8 cellular contexts compared by ENCODE assay signal in the genomic region with DNA sequence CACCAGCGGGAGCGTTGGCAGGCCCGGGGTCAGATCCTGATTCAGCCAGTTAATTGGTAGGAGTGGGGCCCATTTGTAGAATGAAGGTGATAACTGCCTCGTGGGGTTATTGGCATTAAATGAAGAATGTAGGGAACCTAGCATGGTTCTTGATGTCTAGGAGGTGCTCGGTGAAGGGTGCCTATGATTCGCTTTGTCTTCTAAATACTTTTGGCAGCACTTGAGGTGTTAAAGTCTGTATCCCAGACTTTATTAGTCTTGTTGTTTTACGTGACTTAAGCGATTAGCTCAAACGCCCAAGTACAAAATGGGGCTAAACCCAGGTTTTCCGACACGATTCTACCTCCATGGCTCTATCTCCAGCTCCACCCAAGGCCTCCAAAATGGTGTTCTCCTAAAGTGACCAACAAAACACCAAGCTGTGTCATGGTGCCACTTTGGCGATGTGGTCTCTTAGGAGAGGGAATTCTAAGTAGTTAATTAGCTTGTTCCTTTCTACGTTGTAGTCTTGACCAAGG. TPM values are rescaled to one million over a fixed set of nuclear protein-coding genes. Genes with fewer than 3 reads are reported as not detected.
DNase-seq lines count a peak whose midpoint lies in the region; ATAC-seq, FAIRE-seq and TF ChIP-seq lines count a peak whose summit lies in the region.

No MANE protein-coding gene starts in this region.

- H3K4me3 Mint-ChIP-seq in brain, result peak overlapping the region; percentile 83 to 96 (median 87)

- peak overlapping the region; percentile 76 to 99 (median 96) for H3K27ac Mint-ChIP-seq in brain

- FAIRE-seq in RCC 7860 (lab: Jason Lieb, UNC), result no peak

- ATAC-seq in left cardiac atrium, result no peak
- no peak for ATAC-seq in upper lobe of left lung (ENCODE audit: low FRiP score in 2 of 2)
- ATAC-seq in GM18867 (IDR thresholded peaks at IDR 0.05; ENCODE audit: unreplicated experiment), result no peak
- ATAC-seq in HG03045 (IDR thresholded peaks at IDR 0.05; ENCODE audit: unreplicated experiment), result no peak

- H3K4me1 ChIP-seq in cardiac muscle cell (ENCODE audit: low read depth) (peaks cover 14% of the 10 kb centered on the region), upper lobe of left lung (peaks cover 34 to 44% (median 35%) of the 10 kb centered on the region in 4 donors)

- TF ChIP-seq EP300 in upper lobe of left lung (IDR thresholded peaks at IDR 0.05), result no peak

- H3K4me1 Mint-ChIP-seq in brain, result peaks cover 68% of the 10 kb centered on the region

- peaks cover 0 to 9% (median 0%) of the 10 kb centered on the region in 5 experiments for H3K9me3 Mint-ChIP-seq in brain

- H3K4me3 ChIP-seq in cardiac muscle cell (peak overlapping the region; percentile 96), upper lobe of left lung (peak overlapping the region; percentile 61 to 87 (median 64))

- H3K27ac ChIP-seq in cardiac muscle cell, result peak overlapping the region; percentile 98
- H3K27ac ChIP-seq in upper lobe of left lung, result peak overlapping the region; percentile 96 to 99 (median 98)

- TF ChIP-seq CTCF in cardiac muscle cell (IDR thresholded peaks at IDR 0.05; ENCODE audit: low read depth, low read length) (no peak), brain (conservative IDR thresholded peaks at IDR 0.05) (no peak), upper lobe of left lung (IDR thresholded peaks at IDR 0.05) (no peak)

- peaks cover 19% of the 10 kb centered on the region for H3K36me3 Mint-ChIP-seq in brain

- H3K36me3 ChIP-seq in cardiac muscle cell, result no peaks in the 10 kb centered on the region
- peaks cover 0 to 14% (median 5%) of the 10 kb centered on the region in 4 donors for H3K36me3 ChIP-seq in upper lobe of left lung

- DNase-seq in cardiac muscle cell (ENCODE audit: low read depth in 1 of 2, low spot score in 1 of 2), result no peak
- DNase-seq in left cardiac atrium, result no peak
- peak; percentile 24 for DNase-seq in medulla oblongata (ENCODE audit: extremely low spot score)
- no peak for DNase-seq in upper lobe of left lung
- DNase-seq in RCC 7860 (ENCODE audit: low spot score), result no peak

- 43 to 51% methylated on average over 13 of the region's 13 CpGs for WGBS in upper lobe of left lung, 2 donors

- no peaks in the 10 kb centered on the region for H3K27me3 ChIP-seq in cardiac muscle cell
- H3K27me3 ChIP-seq in upper lobe of left lung, result no peaks in the 10 kb centered on the region

- H3K27me3 Mint-ChIP-seq in brain, result peaks cover 7% of the 10 kb centered on the region

- intact Hi-C loops in left cardiac atrium (cut with DNase I), result loop anchor here (10.0 kb wide), 2 partner anchors 49 to 299 kb away; a partner anchor contains a TSS

- H3K9me3 ChIP-seq in cardiac muscle cell (ENCODE audit: low read depth) (no peaks in the 10 kb centered on the region), upper lobe of left lung (no peaks in the 10 kb centered on the region)

- no peak for TF ChIP-seq POLR2A in upper lobe of left lung (IDR thresholded peaks at IDR 0.05)

RNA-seq across cellular contexts. Expression of a gene that starts 1.0 kb away (rescaled TPM):
- total RNA-seq in cardiac muscle cell, result 58.7 and 75.1 TPM in 2 replicates
- polyA plus RNA-seq in cardiac muscle cell, result 34.3 and 36.5 TPM in 2 replicates
- 10 to 100 TPM; 55.8 to 77.6 TPM for total RNA-seq in left cardiac atrium
- 35.5 TPM for polyA plus RNA-seq in brain (ENCODE audit: insufficient read depth, low read depth, low replicate concordance)
- total RNA-seq in upper lobe of left lung, result 100 to 1,000 TPM; 125 to 239 (median 189) TPM
